Comparison of ENCODE assay signal across 9 cellular contexts in the genomic region with DNA sequence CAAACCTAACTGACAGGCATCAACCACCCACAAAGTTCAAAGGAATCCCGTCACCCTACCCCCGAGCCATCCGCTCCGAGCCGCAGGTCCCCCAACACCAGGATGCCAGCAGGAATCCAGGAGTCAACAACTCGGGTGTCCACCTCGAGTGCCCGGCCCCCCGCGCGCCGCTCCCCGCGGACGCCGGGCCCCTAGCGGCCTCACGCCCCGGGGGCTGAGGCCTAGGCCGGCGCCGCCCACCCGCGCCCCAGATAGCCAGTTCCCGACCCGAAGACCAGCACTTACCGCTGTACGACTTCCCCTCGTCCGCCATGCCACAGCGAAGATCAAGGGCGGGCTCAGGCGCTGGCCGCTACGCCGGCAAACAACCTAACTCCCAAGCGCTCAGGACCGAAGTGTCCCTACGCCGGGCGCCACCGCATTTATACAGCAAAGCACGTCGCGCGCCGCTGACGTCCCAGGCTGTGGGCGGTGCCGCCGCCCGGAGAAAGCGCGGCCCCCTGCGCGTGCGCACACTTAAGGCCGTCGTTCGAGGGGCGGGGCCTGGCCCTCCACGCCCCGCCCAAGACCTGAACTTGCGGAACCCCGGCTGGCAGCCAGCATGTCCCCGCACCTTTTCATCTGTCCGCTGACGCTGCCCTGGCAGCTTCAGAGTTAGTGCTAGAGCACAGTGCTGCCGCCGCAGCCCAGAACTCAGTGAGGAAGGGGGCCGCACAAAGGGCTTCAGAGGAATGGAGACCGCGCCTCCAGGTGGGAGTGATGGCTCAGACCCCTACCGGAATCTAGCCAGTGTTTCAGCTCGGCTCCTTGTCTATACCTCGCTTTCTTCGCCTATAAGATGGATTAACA. TPM values are rescaled to one million over a fixed set of nuclear protein-coding genes. Genes with fewer than 3 reads are reported as not detected.
A peak's percentile ranks its signal among the peaks of the same experiment; 100 is the strongest.
DNase-seq lines count a peak whose midpoint lies in the region; ATAC-seq, FAIRE-seq and TF ChIP-seq lines count a peak whose summit lies in the region.
"Had no signal": no experiment of that assay in that cellular context is flagged by ENCODE, and none has a peak within 500 bp of the region (broad histone marks: within the 10 kb centered on the region; RNA-seq: fewer than 3 reads in every experiment).

A gene (minus strand): TSS at position 397 of the 849 bp plus-strand sequence. CDS start 84 bp downstream, at position 313.

- H3K4me1 ChIP-seq in BLaER1, result peaks cover 39% of the 10 kb centered on the region

- DNase-seq in GM19239 (ENCODE audit: insufficient read length, low spot score) (peak; percentile 88), NCI-H524 (lab: John Stamatoyannopoulos, UW) (peak; percentile 87 to 93), choroid plexus epithelial cell (ENCODE audit: low read depth) (peak; percentile 97), left colon (peak; percentile 90 to 97)
- peak; percentile 97 for DNase-seq in activated CD4-positive, alpha-beta T cell treated with anti-CD3 and anti-CD28 coated beads for 36 hours
- DNase-seq in stimulated activated CD4-positive, alpha-beta T cell treated with anti-CD3 and anti-CD28 coated beads, Interleukin-1b, Interleukin-23, amount 100 ng/mL, for 4 hours (ENCODE audit: low read depth in 2 of 2), result peak; percentile 95

- peaks cover 29% of the 10 kb centered on the region for H3K4me1 Mint-ChIP-seq in activated CD4-positive, alpha-beta T cell treated with anti-CD3 and anti-CD28 coated beads for 36 hours

- H3K4me3 ChIP-seq in BLaER1 (peak within 1 kb of the TSS; percentile 89), choroid plexus epithelial cell (ENCODE audit: low read depth, low read length) (peak within 1 kb of the TSS; percentile 91)

- ATAC-seq in HG03442 (IDR thresholded peaks at IDR 0.05; ENCODE audit: unreplicated experiment) (peak; percentile 79), left colon (peak; percentile 94)
- ATAC-seq in activated CD4-positive, alpha-beta T cell treated with anti-CD3 and anti-CD28 coated beads for 36 hours, result peak; percentile 79

- peaks cover 19% of the 10 kb centered on the region for H4K20me1 ChIP-seq in BLaER1

- no peaks in the 10 kb centered on the region for H3K27me3 Mint-ChIP-seq in activated CD4-positive, alpha-beta T cell treated with anti-CD3 and anti-CD28 coated beads for 36 hours

- CTCF ChIA-PET in activated CD4-positive, alpha-beta T cell treated with anti-CD3 and anti-CD28 coated beads for 36 hours (lab: Charles Lee), result interaction anchor here (0.6 to 3.2 kb wide), 8 partner anchors 15 to 844 kb away, joined by 3 to 24 read pairs (median 3); a partner anchor contains a TSS

- H3K4me2 ChIP-seq in BLaER1, result peak within 1 kb of the TSS; percentile 88

- peak within 1 kb of the TSS; percentile 88 for H3K27ac ChIP-seq in BLaER1

- TF ChIP-seq CTCF in choroid plexus epithelial cell (conservative IDR thresholded peaks at IDR 0.05; ENCODE audit: low read depth, low read length), result peak; percentile 32

- H3K36me3 ChIP-seq in BLaER1, result peaks cover 38% of the 10 kb centered on the region

- no peaks in the 10 kb centered on the region for H3K9me3 ChIP-seq in BLaER1

- intact Hi-C loops in activated CD4-positive, alpha-beta T cell treated with anti-CD3 and anti-CD28 coated beads for 36 hours (cut with DNase I, micrococcal nuclease), result loop anchor here (1.0 to 2.0 kb wide), 16 partner anchors 13 to 231 kb away; a partner anchor contains a TSS
- intact Hi-C loops in left colon (cut with DNase I, micrococcal nuclease), result no loop called here

- FAIRE-seq in GM19239 (lab: Jason Lieb, UNC), result peak; percentile 88
- FAIRE-seq: islet of Langerhans had no signal

- H3K4me3 Mint-ChIP-seq in activated CD4-positive, alpha-beta T cell treated with anti-CD3 and anti-CD28 coated beads for 36 hours, result peak within 1 kb of the TSS; percentile 99

- H3K27me3 ChIP-seq in BLaER1, result no peaks in the 10 kb centered on the region

- no peaks in the 10 kb centered on the region for H3K9me3 Mint-ChIP-seq in activated CD4-positive, alpha-beta T cell treated with anti-CD3 and anti-CD28 coated beads for 36 hours (ENCODE audit: low read depth)

- H3K36me3 Mint-ChIP-seq in activated CD4-positive, alpha-beta T cell treated with anti-CD3 and anti-CD28 coated beads for 36 hours (ENCODE audit: low read depth), result peaks cover 34% of the 10 kb centered on the region

- POLR2A ChIA-PET in activated CD4-positive, alpha-beta T cell treated with anti-CD3 and anti-CD28 coated beads for 36 hours (lab: Charles Lee), result interaction anchor here (0.5 to 2.2 kb wide), 14 partner anchors 13 to 164 kb away, joined by 3 to 27 read pairs (median 4); a partner anchor contains a TSS

- peak within 1 kb of the TSS; percentile 97 for H3K27ac Mint-ChIP-seq in activated CD4-positive, alpha-beta T cell treated with anti-CD3 and anti-CD28 coated beads for 36 hours

- peak within 1 kb of the TSS; percentile 95 for H3K9ac ChIP-seq in BLaER1

RNA-seq across cellular contexts. Expression of the gene that starts here (rescaled TPM):
- total RNA-seq in activated CD4-positive, alpha-beta T cell treated with anti-CD3 and anti-CD28 coated beads for 36 hours, result 10 to 100 TPM; 89.5 to 97.6 TPM
- total RNA-seq in left colon, result 10 to 100 TPM; 50.4 to 51.0 TPM

Comparison
In these comparisons a context has a peak if more than half of its experiments do, and no peak if none do; other contexts are left out.
1. Peak in every context shown above with its lines: DNase-seq, ATAC-seq, H3K4me3 ChIP-seq and H3K27ac ChIP-seq.
2. intact Hi-C loops: an anchor here in activated CD4-positive, alpha-beta T cell treated with anti-CD3 and anti-CD28 coated beads for 36 hours (1.0 to 2.0 kb wide); none called in left colon.